In genomic region chrX:150155396-150156048, GRCh38 we compare ENCODE assay signal across 1 cellular context.
TF ChIP-seq lines count a peak whose summit lies in the region.

No MANE protein-coding gene starts in this region.

TF ChIP-seq in HEK293, 187 proteins besides CTCF, POLR2A, EP300 and RAD21 (continued from another document):
- TF ChIP-seq, protein P1, sequence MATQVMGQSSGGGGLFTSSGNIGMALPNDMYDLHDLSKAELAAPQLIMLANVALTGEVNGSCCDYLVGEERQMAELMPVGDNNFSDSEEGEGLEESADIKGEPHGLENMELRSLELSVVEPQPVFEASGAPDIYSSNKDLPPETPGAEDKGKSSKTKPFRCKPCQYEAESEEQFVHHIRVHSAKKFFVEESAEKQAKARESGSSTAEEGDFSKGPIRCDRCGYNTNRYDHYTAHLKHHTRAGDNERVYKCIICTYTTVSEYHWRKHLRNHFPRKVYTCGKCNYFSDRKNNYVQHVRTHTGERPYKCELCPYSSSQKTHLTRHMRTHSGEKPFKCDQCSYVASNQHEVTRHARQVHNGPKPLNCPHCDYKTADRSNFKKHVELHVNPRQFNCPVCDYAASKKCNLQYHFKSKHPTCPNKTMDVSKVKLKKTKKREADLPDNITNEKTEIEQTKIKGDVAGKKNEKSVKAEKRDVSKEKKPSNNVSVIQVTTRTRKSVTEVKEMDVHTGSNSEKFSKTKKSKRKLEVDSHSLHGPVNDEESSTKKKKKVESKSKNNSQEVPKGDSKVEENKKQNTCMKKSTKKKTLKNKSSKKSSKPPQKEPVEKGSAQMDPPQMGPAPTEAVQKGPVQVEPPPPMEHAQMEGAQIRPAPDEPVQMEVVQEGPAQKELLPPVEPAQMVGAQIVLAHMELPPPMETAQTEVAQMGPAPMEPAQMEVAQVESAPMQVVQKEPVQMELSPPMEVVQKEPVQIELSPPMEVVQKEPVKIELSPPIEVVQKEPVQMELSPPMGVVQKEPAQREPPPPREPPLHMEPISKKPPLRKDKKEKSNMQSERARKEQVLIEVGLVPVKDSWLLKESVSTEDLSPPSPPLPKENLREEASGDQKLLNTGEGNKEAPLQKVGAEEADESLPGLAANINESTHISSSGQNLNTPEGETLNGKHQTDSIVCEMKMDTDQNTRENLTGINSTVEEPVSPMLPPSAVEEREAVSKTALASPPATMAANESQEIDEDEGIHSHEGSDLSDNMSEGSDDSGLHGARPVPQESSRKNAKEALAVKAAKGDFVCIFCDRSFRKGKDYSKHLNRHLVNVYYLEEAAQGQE (tag by site-specific recombination; IDR thresholded peaks at IDR 0.05): no peak
- TF ChIP-seq ZNF544 (tag by site-specific recombination; IDR thresholded peaks at IDR 0.05) (no peak), ZNF776 (tag by site-specific recombination; IDR thresholded peaks at IDR 0.05; ENCODE audit: borderline replicate concordance) (no peak), ZNF792 (tag by site-specific recombination; IDR thresholded peaks at IDR 0.05) (no peak), ZNF623 (tag by site-specific recombination; IDR thresholded peaks at IDR 0.05) (no peak), PRDM1 (tag by site-specific recombination; IDR thresholded peaks at IDR 0.05) (no peak), ZNF18 (tag by site-specific recombination; IDR thresholded peaks at IDR 0.05) (no peak), ZIC2 (tag by site-specific recombination; IDR thresholded peaks at IDR 0.05) (peak; percentile 23; the same call in 1 of the 2 replicates), KLF7 (tag by site-specific recombination; IDR thresholded peaks at IDR 0.05; ENCODE audit: borderline replicate concordance) (no peak), ZNF626 (tag by site-specific recombination; IDR thresholded peaks at IDR 0.05) (no peak), ZNF48 (tag by site-specific recombination; IDR thresholded peaks at IDR 0.05) (no peak)
- TF ChIP-seq, protein P2, sequence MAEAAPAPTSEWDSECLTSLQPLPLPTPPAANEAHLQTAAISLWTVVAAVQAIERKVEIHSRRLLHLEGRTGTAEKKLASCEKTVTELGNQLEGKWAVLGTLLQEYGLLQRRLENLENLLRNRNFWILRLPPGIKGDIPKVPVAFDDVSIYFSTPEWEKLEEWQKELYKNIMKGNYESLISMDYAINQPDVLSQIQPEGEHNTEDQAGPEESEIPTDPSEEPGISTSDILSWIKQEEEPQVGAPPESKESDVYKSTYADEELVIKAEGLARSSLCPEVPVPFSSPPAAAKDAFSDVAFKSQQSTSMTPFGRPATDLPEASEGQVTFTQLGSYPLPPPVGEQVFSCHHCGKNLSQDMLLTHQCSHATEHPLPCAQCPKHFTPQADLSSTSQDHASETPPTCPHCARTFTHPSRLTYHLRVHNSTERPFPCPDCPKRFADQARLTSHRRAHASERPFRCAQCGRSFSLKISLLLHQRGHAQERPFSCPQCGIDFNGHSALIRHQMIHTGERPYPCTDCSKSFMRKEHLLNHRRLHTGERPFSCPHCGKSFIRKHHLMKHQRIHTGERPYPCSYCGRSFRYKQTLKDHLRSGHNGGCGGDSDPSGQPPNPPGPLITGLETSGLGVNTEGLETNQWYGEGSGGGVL (tag by site-specific recombination; IDR thresholded peaks at IDR 0.05): peak; percentile 27; the same call in 1 of the 2 replicates
TF ChIP-seq in HEK293: peak in this region for 4.
